8 cellular contexts compared by ENCODE assay signal in genomic region chr12:6960291-6961277, GRCh38. TPM values are rescaled to one million over a fixed set of nuclear protein-coding genes. Genes with fewer than 3 reads are reported as not detected.
DNase-seq lines count a peak whose midpoint lies in the region; ATAC-seq and TF ChIP-seq lines count a peak whose summit lies in the region.

No MANE protein-coding gene starts in this region.

- H3K4me3 ChIP-seq in OCI-LY1 (ENCODE audit: low read depth, low read length, poor library complexity, severe bottlenecking): no peak overlapping the region

- H3K4me3 Mint-ChIP-seq in central memory CD8-positive, alpha-beta T cell: peak overlapping the region; percentile 98
- no peak overlapping the region for H3K4me3 Mint-ChIP-seq in nephron

- peak overlapping the region; percentile 31; the same call in 1 of the 2 replicates for H3K4me2 ChIP-seq in OCI-LY1 (ENCODE audit: low read length)

- no peaks in the 10 kb centered on the region for H3K9me2 ChIP-seq in OCI-LY1 (ENCODE audit: low read depth, low read length)

- peaks cover 52% of the 10 kb centered on the region for H3K4me1 ChIP-seq in OCI-LY1 (ENCODE audit: insufficient read depth, low read length, severe bottlenecking)

- H3K79me2 ChIP-seq in OCI-LY1 (ENCODE audit: insufficient read depth, low read length): no peaks in the 10 kb centered on the region

- H3K27ac Mint-ChIP-seq in central memory CD8-positive, alpha-beta T cell (ENCODE audit: low read depth): peak overlapping the region; percentile 99
- peak overlapping the region in 2 of 3 experiments; percentile 67 to 90 for H3K27ac Mint-ChIP-seq in nephron

- no peak overlapping the region for H2AFZ ChIP-seq in OCI-LY1 (ENCODE audit: low read length)

- no peaks in the 10 kb centered on the region for H3K9me3 ChIP-seq in OCI-LY1 (ENCODE audit: low read length)

- no peaks in the 10 kb centered on the region for H3K9me3 Mint-ChIP-seq in central memory CD8-positive, alpha-beta T cell
- H3K9me3 Mint-ChIP-seq in nephron: no peaks in the 10 kb centered on the region

- no peaks in the 10 kb centered on the region for H4K20me1 ChIP-seq in OCI-LY1 (ENCODE audit: insufficient read depth, low read length)

- H3F3A ChIP-seq in OCI-LY1 (ENCODE audit: insufficient read depth, low read length): no peaks in the 10 kb centered on the region

- peaks cover 67% of the 10 kb centered on the region for H3K36me3 Mint-ChIP-seq in central memory CD8-positive, alpha-beta T cell (ENCODE audit: insufficient read depth)
- peaks cover 6% of the 10 kb centered on the region for H3K36me3 Mint-ChIP-seq in nephron (ENCODE audit: low read depth)

- H3K36me3 ChIP-seq in OCI-LY1 (ENCODE audit: insufficient read depth, low read length): peaks cover 15% of the 10 kb centered on the region

- H3K27me3 Mint-ChIP-seq in central memory CD8-positive, alpha-beta T cell: no peaks in the 10 kb centered on the region
- no peaks in the 10 kb centered on the region for H3K27me3 Mint-ChIP-seq in nephron (ENCODE audit: low read depth)

- TF ChIP-seq CTCF in OCI-LY1 (IDR thresholded peaks at IDR 0.05; ENCODE audit: low read length): no peak
- TF ChIP-seq CTCF in nephron (IDR thresholded peaks at IDR 0.05; ENCODE audit: unreplicated experiment in 3 of 3): peak in 2 of 3 experiments; percentile 15 to 26

- H3K9ac ChIP-seq in OCI-LY1 (ENCODE audit: low read length): no peak overlapping the region

- H3K4me1 Mint-ChIP-seq in central memory CD8-positive, alpha-beta T cell: peaks cover 75% of the 10 kb centered on the region
- peaks cover 30% of the 10 kb centered on the region for H3K4me1 Mint-ChIP-seq in nephron

- DNase-seq in activated naive CD4-positive, alpha-beta T cell treated with Interleukin-2 at 50 U/mL for 16 hours: peak; percentile 36
- no peak for DNase-seq in activated naive CD4-positive, alpha-beta T cell (lab: John Stamatoyannopoulos, UW)
- DNase-seq in central memory CD8-positive, alpha-beta T cell (ENCODE audit: low spot score in 2 of 2): no peak
- no peak for DNase-seq in nucleus accumbens (lab: John Stamatoyannopoulos, UW)
- DNase-seq in H4 (ENCODE audit: low spot score): no peak

- H3K27ac ChIP-seq in OCI-LY1 (ENCODE audit: low read depth, low read length, poor library complexity, severe bottlenecking): no peak overlapping the region

- H3K27me3 ChIP-seq in OCI-LY1 (ENCODE audit: insufficient read depth, low read length): peaks cover 10% of the 10 kb centered on the region; the same call in 1 of the 2 replicates

- ATAC-seq in central memory CD8-positive, alpha-beta T cell (replicated peaks; ENCODE audit: extremely low read depth, poor library complexity, severe bottlenecking): peak; percentile 9
- no peak for ATAC-seq in HG03565 (IDR thresholded peaks at IDR 0.05; ENCODE audit: unreplicated experiment)

RNA-seq across cellular contexts. Expression of gene PTPN6, which starts 9.4 kb away (rescaled TPM):
- not detected in 2 replicates for total RNA-seq in H4 (2014; rRNA removed; shearing (Covaris generic))

RNA-seq across cellular contexts. Expression of gene PHB2, which starts 9.9 kb away (rescaled TPM):
- total RNA-seq in H4 (2014; rRNA removed; shearing (Covaris generic)): 486 and 563 TPM in 2 replicates

RNA-seq across cellular contexts. Expression of gene EMG1, which starts 10.1 kb away (rescaled TPM):
- 99.6 and 119 TPM in 2 replicates for total RNA-seq in H4 (2014; rRNA removed; shearing (Covaris generic))

RNA-seq across cellular contexts. Expression of gene C12orf57, which starts 16.8 kb away (rescaled TPM):
- total RNA-seq in H4 (2014; rRNA removed; shearing (Covaris generic)): 219 and 260 TPM in 2 replicates

RNA-seq across cellular contexts. Expression of gene RNU7-1, which starts 17.0 kb away (rescaled TPM):
- total RNA-seq in H4 (2014; rRNA removed; shearing (Covaris generic)): not detected in 2 replicates
